14 cellular contexts compared by ENCODE assay signal in genomic region chr6:47106216-47106615, GRCh38.
"Had no signal": no experiment of that assay in that cellular context is flagged by ENCODE, and none has a peak within 500 bp of the region (broad histone marks: within the 10 kb centered on the region; RNA-seq: fewer than 3 reads in every experiment).

No MANE protein-coding gene starts in this region.

- H3K9me3 Mint-ChIP-seq: activated naive CD4-positive, alpha-beta T cell treated with anti-CD3 and anti-CD28 coated beads, Interleukin-2, amount 50 U/mL, for 24 hours; activated T-cell treated with anti-CD3 and anti-CD28 coated beads, Interleukin-2, amount 50 U/mL, for 24 hours; memory B cell had no signal

- H3K27me3 ChIP-seq: brain microvascular endothelial cell, thyroid gland had no signal

- H3K27ac ChIP-seq: brain microvascular endothelial cell, heart left ventricle, thyroid gland had no signal

- H3K36me3 Mint-ChIP-seq: activated CD8-positive, alpha-beta memory T cell treated with anti-CD3 and anti-CD28 coated beads, Interleukin-2, amount 10 ng/mL, durations not matched to agents 7 days and 5 days; activated naive CD4-positive, alpha-beta T cell treated with anti-CD3 and anti-CD28 coated beads, Interleukin-2, amount 50 U/mL, for 24 hours; memory B cell had no signal

- ATAC-seq: activated CD8-positive, alpha-beta memory T cell treated with anti-CD3 and anti-CD28 coated beads, Interleukin-2, amount 10 ng/mL, durations not matched to agents 7 days and 5 days; heart left ventricle; left lobe of liver had no signal

- FAIRE-seq: frontal cortex had no signal

- H3K36me3 ChIP-seq: brain microvascular endothelial cell, heart left ventricle, thyroid gland had no signal

- H3K4me1 Mint-ChIP-seq: activated CD8-positive, alpha-beta memory T cell treated with anti-CD3 and anti-CD28 coated beads, Interleukin-2, amount 10 ng/mL, durations not matched to agents 7 days and 5 days; activated naive CD4-positive, alpha-beta T cell treated with anti-CD3 and anti-CD28 coated beads, Interleukin-2, amount 50 U/mL, for 24 hours; memory B cell had no signal

- H3K4me3 ChIP-seq: heart left ventricle, thyroid gland had no signal

- H3K9me3 ChIP-seq: heart left ventricle, thyroid gland had no signal

- H3K4me3 Mint-ChIP-seq: activated CD8-positive, alpha-beta memory T cell treated with anti-CD3 and anti-CD28 coated beads, Interleukin-2, amount 10 ng/mL, durations not matched to agents 7 days and 5 days; activated naive CD4-positive, alpha-beta T cell treated with anti-CD3 and anti-CD28 coated beads, Interleukin-2, amount 50 U/mL, for 24 hours; activated T-cell treated with anti-CD3 and anti-CD28 coated beads, Interleukin-2, amount 50 U/mL, for 24 hours; memory B cell had no signal

- DNase-seq: activated CD4-positive, alpha-beta T cell treated with anti-CD3 and anti-CD28 coated beads, Interleukin-2, amount 50 U/mL, for 48 hours; activated CD4-positive, CD25-positive, alpha-beta regulatory T cell treated with anti-CD3 and anti-CD28 coated beads, Interleukin-2, amount 50 U/mL, for 72 hours; activated CD8-positive, alpha-beta memory T cell treated with anti-CD3 and anti-CD28 coated beads, Interleukin-2, amount 10 ng/mL, durations not matched to agents 7 days and 5 days; activated effector memory CD4-positive, alpha-beta T cell treated with Interleukin-2 at 50 U/mL for 16 hours; activated T-cell treated with anti-CD3 and anti-CD28 coated beads, Interleukin-2, amount 50 U/mL, for 24 hours; amniotic stem cell; brain microvascular endothelial cell; cerebellar nuclear complex; heart left ventricle; thyroid gland had no signal

- H3K27ac Mint-ChIP-seq: activated CD8-positive, alpha-beta memory T cell treated with anti-CD3 and anti-CD28 coated beads, Interleukin-2, amount 10 ng/mL, durations not matched to agents 7 days and 5 days; activated naive CD4-positive, alpha-beta T cell treated with anti-CD3 and anti-CD28 coated beads, Interleukin-2, amount 50 U/mL, for 24 hours; activated T-cell treated with anti-CD3 and anti-CD28 coated beads, Interleukin-2, amount 50 U/mL, for 24 hours; memory B cell had no signal

- H3K4me1 ChIP-seq: thyroid gland had no signal
